Comparison of ENCODE assay signal across 9 cellular contexts in genomic region chr16:48596326-48596725, GRCh38. TPM values are rescaled to one million over a fixed set of nuclear protein-coding genes. Genes with fewer than 3 reads are reported as not detected.
DNase-seq lines count a peak whose midpoint lies in the region; ATAC-seq and TF ChIP-seq lines count a peak whose summit lies in the region.
"Had no signal": no experiment of that assay in that cellular context is flagged by ENCODE, and none has a peak within 500 bp of the region (broad histone marks: within the 10 kb centered on the region; RNA-seq: fewer than 3 reads in every experiment).

No MANE protein-coding gene starts in this region.

- no peak for TF ChIP-seq POLR2A in heart left ventricle (IDR thresholded peaks at IDR 0.05)

- no peaks in the 10 kb centered on the region for H3K36me3 ChIP-seq in heart left ventricle

- no peaks in the 10 kb centered on the region for H3K27me3 Mint-ChIP-seq in activated naive CD4-positive, alpha-beta T cell treated with anti-CD3 and anti-CD28 coated beads, Interleukin-2, amount 10 ng/mL, durations not matched to agents 7 days and 5 days

- peaks cover 0 to 20% (median 9%) of the 10 kb centered on the region in 12 donors for H3K9me3 ChIP-seq in heart left ventricle

- peak overlapping the region; percentile 55 for H3K27ac Mint-ChIP-seq in activated naive CD4-positive, alpha-beta T cell treated with anti-CD3 and anti-CD28 coated beads, Interleukin-2, amount 10 ng/mL, durations not matched to agents 7 days and 5 days
- H3K27ac Mint-ChIP-seq in stimulated activated effector memory CD8-positive, alpha-beta T cell treated with anti-CD3 and anti-CD28 coated beads, Interleukin-12 subunit alpha, Interleukin-12 subunit beta, amount 100 ng/mL, for 72 hours: peak overlapping the region; percentile 81

- H3K4me1 Mint-ChIP-seq in activated naive CD4-positive, alpha-beta T cell treated with anti-CD3 and anti-CD28 coated beads, Interleukin-2, amount 10 ng/mL, durations not matched to agents 7 days and 5 days: peaks cover 38% of the 10 kb centered on the region
- H3K4me1 Mint-ChIP-seq in stimulated activated effector memory CD8-positive, alpha-beta T cell treated with anti-CD3 and anti-CD28 coated beads, Interleukin-12 subunit alpha, Interleukin-12 subunit beta, amount 100 ng/mL, for 72 hours: peaks cover 47% of the 10 kb centered on the region

- H3K4me1 ChIP-seq in heart left ventricle: peaks cover 0 to 66% (median 50%) of the 10 kb centered on the region in 12 donors

- H3K27me3 ChIP-seq in heart left ventricle: no peaks in the 10 kb centered on the region

- H3K4me3 ChIP-seq in heart left ventricle: no peak overlapping the region

- H3K36me3 Mint-ChIP-seq in activated naive CD4-positive, alpha-beta T cell treated with anti-CD3 and anti-CD28 coated beads, Interleukin-2, amount 10 ng/mL, durations not matched to agents 7 days and 5 days: peaks cover 48% of the 10 kb centered on the region
- peaks cover 12% of the 10 kb centered on the region for H3K36me3 Mint-ChIP-seq in stimulated activated effector memory CD8-positive, alpha-beta T cell treated with anti-CD3 and anti-CD28 coated beads, Interleukin-12 subunit alpha, Interleukin-12 subunit beta, amount 100 ng/mL, for 72 hours

- intact Hi-C loops in heart left ventricle (cut with DNase I) (no loop called here), Right ventricle myocardium inferior (cut with DNase I) (no loop called here), left colon (cut with DNase I, micrococcal nuclease) (no loop called here)

- no peak for DNase-seq in heart left ventricle
- DNase-seq in Right ventricle myocardium inferior (ENCODE audit: missing footprints): no peak
- no peak for DNase-seq in activated naive CD4-positive, alpha-beta T cell treated with anti-CD3 and anti-CD28 coated beads, Interleukin-2, amount 10 ng/mL, durations not matched to agents 7 days and 5 days
- DNase-seq in stimulated activated effector memory CD8-positive, alpha-beta T cell treated with anti-CD3 and anti-CD28 coated beads, Interleukin-12 subunit alpha, Interleukin-12 subunit beta, amount 100 ng/mL, for 72 hours (ENCODE audit: low spot score in 2 of 2): peak in 1 of 2 donors; percentile 77
- no peak for DNase-seq in cerebellar cortex (ENCODE audit: low spot score)
- no peak for DNase-seq in caudate nucleus (lab: John Stamatoyannopoulos, UW)
- no peak for DNase-seq in left colon
- DNase-seq: AML-193 had no signal

- 56 to 71% (median 64%) methylated on average over 3 of the region's 3 CpGs for WGBS in heart left ventricle, 4 donors

- H3K27ac ChIP-seq in heart left ventricle: peak overlapping the region in 6 of 12 donors; percentile 9 to 52 (median 30)
- no peak overlapping the region for H3K27ac ChIP-seq in caudate nucleus (ENCODE audit: low read depth, low read length)

- ATAC-seq in heart left ventricle: peak in 3 of 4 donors; percentile 37 to 58 (median 56)
- ATAC-seq in Right ventricle myocardium inferior: no peak
- ATAC-seq in HG03103 (IDR thresholded peaks at IDR 0.05; ENCODE audit: low read depth, unreplicated experiment): peak; percentile 71
- ATAC-seq in stimulated activated effector memory CD8-positive, alpha-beta T cell treated with anti-CD3 and anti-CD28 coated beads, Interleukin-12 subunit alpha, Interleukin-12 subunit beta, amount 100 ng/mL, for 72 hours: peak; percentile 100
- ATAC-seq in left colon: no peak

- no peak for TF ChIP-seq CTCF in heart left ventricle (IDR thresholded peaks at IDR 0.05)

- H3K4me3 Mint-ChIP-seq in activated naive CD4-positive, alpha-beta T cell treated with anti-CD3 and anti-CD28 coated beads, Interleukin-2, amount 10 ng/mL, durations not matched to agents 7 days and 5 days: no peak overlapping the region
- peak overlapping the region; percentile 47 for H3K4me3 Mint-ChIP-seq in stimulated activated effector memory CD8-positive, alpha-beta T cell treated with anti-CD3 and anti-CD28 coated beads, Interleukin-12 subunit alpha, Interleukin-12 subunit beta, amount 100 ng/mL, for 72 hours

- CTCF ChIA-PET in activated naive CD4-positive, alpha-beta T cell treated with anti-CD3 and anti-CD28 coated beads, Interleukin-2, amount 10 ng/mL, durations not matched to agents 7 days and 5 days (lab: Charles Lee): no interaction called here

- peaks cover 25% of the 10 kb centered on the region for H3K9me3 Mint-ChIP-seq in activated naive CD4-positive, alpha-beta T cell treated with anti-CD3 and anti-CD28 coated beads, Interleukin-2, amount 10 ng/mL, durations not matched to agents 7 days and 5 days
- H3K9me3 Mint-ChIP-seq in stimulated activated effector memory CD8-positive, alpha-beta T cell treated with anti-CD3 and anti-CD28 coated beads, Interleukin-12 subunit alpha, Interleukin-12 subunit beta, amount 100 ng/mL, for 72 hours: peaks cover 8% of the 10 kb centered on the region

RNA-seq across cellular contexts. Expression of gene N4BP1, which starts 13.7 kb away (rescaled TPM):
- total RNA-seq in heart left ventricle (10 to 100 TPM; 14.9 to 28.7 (median 20.8) TPM), Right ventricle myocardium inferior (23.6 TPM), left colon (10 to 100 TPM; 36.4 to 42.3 TPM)
- polyA plus RNA-seq in heart left ventricle: 1 to 10 TPM; 5.4 to 9.7 TPM

Comparison
In these comparisons a context has a peak if more than half of its experiments do, and no peak if none do; other contexts are left out.
1. ATAC-seq: peak in heart left ventricle (3 of 4), HG03103 (single experiment) and stimulated activated effector memory CD8-positive, alpha-beta T cell treated with anti-CD3 and anti-CD28 coated beads, Interleukin-12 subunit alpha, Interleukin-12 subunit beta, amount 100 ng/mL, for 72 hours (single experiment); none in Right ventricle myocardium inferior (single experiment) and left colon (single experiment).